8 cellular contexts compared by ENCODE assay signal in the genomic region with DNA sequence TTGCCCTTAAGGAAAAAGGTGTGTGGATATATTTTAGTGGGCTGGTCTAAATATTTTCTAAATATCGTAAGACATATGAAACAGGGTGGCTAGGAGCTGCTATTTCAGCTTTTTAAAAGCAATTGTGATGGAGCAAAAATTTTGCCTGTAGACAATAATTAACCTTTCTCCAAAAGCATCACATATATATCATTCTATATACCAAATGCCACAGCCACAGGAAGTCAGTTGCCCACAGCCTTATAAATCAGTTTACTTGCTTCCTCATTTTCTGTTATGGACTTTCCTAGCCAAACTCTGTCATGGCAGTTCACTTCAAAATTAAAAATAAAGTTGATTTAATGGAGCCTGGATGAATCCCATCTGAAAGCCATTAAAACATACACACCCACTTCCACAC.
A peak's percentile ranks its signal among the peaks of the same experiment; 100 is the strongest.
DNase-seq lines count a peak whose midpoint lies in the region; ATAC-seq and TF ChIP-seq lines count a peak whose summit lies in the region.

No MANE protein-coding gene starts in this region.

- peak overlapping the region; percentile 74; the same call in 1 of the 2 replicates for H3K9ac ChIP-seq in IMR-90 (ENCODE audit: low read depth, low read length)

- CTCF ChIA-PET in IMR-90 (lab: Yijun Ruan, JAX), result interaction anchor here (0.7 kb wide), 1 partner anchor 1347 kb away, joined by 3 read pairs; no protein-coding TSS in a partner anchor

- peak overlapping the region; percentile 96 for H2BK5ac ChIP-seq in IMR-90 (ENCODE audit: low read depth, low read length, poor library complexity, severe bottlenecking)

- peak overlapping the region; percentile 95; the same call in 1 of the 2 replicates for H3K4ac ChIP-seq in IMR-90 (ENCODE audit: low read depth, low read length)

- H3K79me1 ChIP-seq in IMR-90 (ENCODE audit: low read depth in 1 of 2, low read length in 2 of 2), result peaks cover 21 to 47% of the 10 kb centered on the region in 2 experiments

- H4K5ac ChIP-seq in IMR-90 (ENCODE audit: low read depth, low read length), result no peak overlapping the region

- TSS peak; percentile 87 for BruUV-seq in IMR-90 (replicated peaks; lab: Mats Ljungman, UMichigan)

- dilution Hi-C loops in IMR-90 (cut with HindIII; ENCODE audit: low sequenced_read_pairs, unreplicated experiment), result no loop called here

- H3K4me3 ChIP-seq in CD4-positive, CD25-positive, alpha-beta regulatory T cell (ENCODE audit: low read depth, low read length), result peak overlapping the region; percentile 60
- H3K4me3 ChIP-seq in IMR-90 (ENCODE audit: insufficient read depth, low read depth, low read length) (no peak overlapping the region; the same call in 1 of the 2 replicates), astrocyte of the spinal cord (ENCODE audit: low read depth, low read length) (peak overlapping the region; percentile 8)

- ATAC-seq in CD4-positive, CD25-positive, alpha-beta regulatory T cell (ENCODE audit: low read depth in 2 of 2), result no peak
- ATAC-seq in GM21390 (IDR thresholded peaks at IDR 0.05; ENCODE audit: unreplicated experiment) (peak; percentile 52), IMR-90 (ENCODE audit: low read depth) (no peak)

- peaks cover 0 to 2% (median 0%) of the 10 kb centered on the region in 7 donors for H3K9me3 Mint-ChIP-seq in CD4-positive, CD25-positive, alpha-beta regulatory T cell
- H3K9me3 Mint-ChIP-seq in osteocyte (ENCODE audit: unreplicated experiment), result no peaks in the 10 kb centered on the region

- in situ Hi-C loops in IMR-90 (cut with MboI; ENCODE audit: low sequenced_read_pairs), result loop anchor here (5.0 kb wide), 3 partner anchors 95 to 180 kb away; a partner anchor contains a TSS
- in situ Hi-C loops in astrocyte of the spinal cord (cut with HindIII; ENCODE audit: low sequenced_read_pairs), result no loop called here

- TF ChIP-seq POLR2A in IMR-90 (IDR thresholded peaks at IDR 0.05; ENCODE audit: low read depth, low read length), result no peak

- H3K36me3 ChIP-seq in CD4-positive, CD25-positive, alpha-beta regulatory T cell (ENCODE audit: control insufficient read depth, insufficient read depth, low read length), result no peaks in the 10 kb centered on the region
- no peaks in the 10 kb centered on the region for H3K36me3 ChIP-seq in IMR-90 (ENCODE audit: control insufficient read depth, insufficient read depth, low read length)

- H3K18ac ChIP-seq in IMR-90 (ENCODE audit: low read depth, low read length), result peak overlapping the region; percentile 88; the same call in 1 of the 2 replicates

- no peaks in the 10 kb centered on the region for H3K27me3 Mint-ChIP-seq in CD4-positive, CD25-positive, alpha-beta regulatory T cell
- no peaks in the 10 kb centered on the region for H3K27me3 Mint-ChIP-seq in osteocyte (ENCODE audit: unreplicated experiment)

- TF ChIP-seq CTCF in IMR-90 (conservative IDR thresholded peaks at IDR 0.05; ENCODE audit: low read depth, low read length) (no peak), astrocyte of the spinal cord (IDR thresholded peaks at IDR 0.05; ENCODE audit: low read depth, low read length) (no peak), osteocyte (IDR thresholded peaks at IDR 0.05) (no peak)

- peaks cover 10 to 20% (median 15%) of the 10 kb centered on the region in 4 donors for H3K4me1 Mint-ChIP-seq in CD4-positive, CD25-positive, alpha-beta regulatory T cell
- H3K4me1 Mint-ChIP-seq in osteocyte (ENCODE audit: unreplicated experiment), result peaks cover 25% of the 10 kb centered on the region

- no peaks in the 10 kb centered on the region for H3K9me3 ChIP-seq in CD4-positive, CD25-positive, alpha-beta regulatory T cell (ENCODE audit: control insufficient read depth in 2 of 2, low read length in 2 of 2)
- H3K9me3 ChIP-seq in IMR-90 (ENCODE audit: control insufficient read depth, insufficient read depth, low read length), result no peaks in the 10 kb centered on the region

- no peak overlapping the region for H2AK5ac ChIP-seq in IMR-90 (ENCODE audit: low read depth, low read length)

- H3K23ac ChIP-seq in IMR-90 (ENCODE audit: low read depth, low read length), result peak overlapping the region; percentile 97

- no peaks in the 10 kb centered on the region for H3K36me3 Mint-ChIP-seq in CD4-positive, CD25-positive, alpha-beta regulatory T cell
- H3K36me3 Mint-ChIP-seq in osteocyte (ENCODE audit: unreplicated experiment), result no peaks in the 10 kb centered on the region

- peaks cover 7% of the 10 kb centered on the region for H3K4me1 ChIP-seq in CD4-positive, CD25-positive, alpha-beta regulatory T cell (ENCODE audit: control insufficient read depth, insufficient read depth, low read length, poor library complexity, severe bottlenecking)
- H3K4me1 ChIP-seq in IMR-90 (ENCODE audit: control insufficient read depth, insufficient read depth, low read length), result peaks cover 13% of the 10 kb centered on the region

- no peak overlapping the region for H2AK9ac ChIP-seq in IMR-90 (replicated peaks; ENCODE audit: low read depth, low read length, poor library complexity)

- peak overlapping the region; percentile 83; the same call in 1 of the 2 replicates for H4K91ac ChIP-seq in IMR-90 (ENCODE audit: insufficient read depth, low read depth, low read length)

- no peak overlapping the region for H3K27ac ChIP-seq in CD4-positive, CD25-positive, alpha-beta regulatory T cell (ENCODE audit: insufficient read depth, low read length, poor library complexity, severe bottlenecking)
- peak overlapping the region; percentile 79 for H3K27ac ChIP-seq in IMR-90 (ENCODE audit: insufficient read depth, low read length)

- no peak overlapping the region for H2AFZ ChIP-seq in IMR-90 (replicated peaks; ENCODE audit: low read length, poor library complexity)

- H3K9me1 ChIP-seq in IMR-90 (ENCODE audit: insufficient read depth, low read length), result peaks cover 3% of the 10 kb centered on the region

- H3K56ac ChIP-seq in IMR-90 (ENCODE audit: extremely low read depth, insufficient read depth, low read length), result peak overlapping the region; percentile 87

- no peaks in the 10 kb centered on the region for H3K27me3 ChIP-seq in CD4-positive, CD25-positive, alpha-beta regulatory T cell (ENCODE audit: control insufficient read depth, insufficient read depth, low read length)
- H3K27me3 ChIP-seq in IMR-90 (ENCODE audit: control insufficient read depth, insufficient read depth, low read length), result no peaks in the 10 kb centered on the region

- no peak for TF ChIP-seq RAD21 in IMR-90 (IDR thresholded peaks at IDR 0.05; ENCODE audit: low read length)

- peak overlapping the region; percentile 8 to 95; a peak in 3 of 4 replicates for H4K8ac ChIP-seq in IMR-90 (ENCODE audit: low read depth in 2 of 2, low read length in 2 of 2)

- H3K27ac Mint-ChIP-seq in CD4-positive, CD25-positive, alpha-beta regulatory T cell, result peak overlapping the region in 2 of 3 donors; percentile 26 to 63
- peak overlapping the region; percentile 94 for H3K27ac Mint-ChIP-seq in osteocyte (ENCODE audit: unreplicated experiment)

- H2BK15ac ChIP-seq in IMR-90 (ENCODE audit: low read depth, low read length), result peak overlapping the region; percentile 68; the same call in 2 of the 3 replicates

- H2BK20ac ChIP-seq in IMR-90 (ENCODE audit: low read depth, low read length), result peak overlapping the region; percentile 93

- no CpG with 5 or more reads among the region's 1 CpG for WGBS in IMR-90 (ENCODE audit: extremely low coverage in 2 of 2, insufficient read length in 1 of 2), 2 experiments

- peak overlapping the region in 2 of 4 donors; percentile 45 to 47 for H3K4me3 Mint-ChIP-seq in CD4-positive, CD25-positive, alpha-beta regulatory T cell
- peak overlapping the region; percentile 62 for H3K4me3 Mint-ChIP-seq in osteocyte (ENCODE audit: unreplicated experiment)

- peak overlapping the region; percentile 86; the same call in 1 of the 2 replicates for H3K4me2 ChIP-seq in IMR-90 (ENCODE audit: low read depth, low read length)

- intact Hi-C loops in IMR-90 (cut with micrococcal nuclease), result loop anchor here (1.0 to 10.0 kb wide), 2 partner anchors 100 to 772 kb away; no protein-coding TSS in a partner anchor

- DNase-seq in CD4-positive, CD25-positive, alpha-beta regulatory T cell, result peak in 1 of 3 donors; percentile 17
- DNase-seq in IMR-90 (no peak), astrocyte of the spinal cord (ENCODE audit: low read depth, low spot score) (no peak), osteocyte (ENCODE audit: extremely low spot score, unreplicated experiment) (no peak), NCI-H2081 (lab: John Stamatoyannopoulos, UW) (no peak), HCEC 1CT (no peak), middle frontal gyrus (ENCODE audit: extremely low spot score, low spot score) (no peak)

- POLR2A ChIA-PET in IMR-90 (lab: Charles Lee; ENCODE audit: unreplicated experiment), result interaction anchor here (0.6 kb wide), 1 partner anchor 134 kb away, joined by 8 read pairs; no protein-coding TSS in a partner anchor

- no peaks in the 10 kb centered on the region for H4K20me1 ChIP-seq in IMR-90 (ENCODE audit: insufficient read depth, low read length)

- H3K14ac ChIP-seq in IMR-90 (replicated peaks; ENCODE audit: low read depth, low read length), result peak overlapping the region; percentile 96

- peak overlapping the region; percentile 97 for H2BK120ac ChIP-seq in IMR-90 (ENCODE audit: low read depth, low read length)

TF ChIP-seq in IMR-90, 13 proteins besides CTCF, POLR2A, EP300 and RAD21:
- TF ChIP-seq CEBPB (IDR thresholded peaks at IDR 0.05; ENCODE audit: low read depth, low read length) (no peak), MAFK (IDR thresholded peaks at IDR 0.05; ENCODE audit: low read depth, low read length) (no peak), SMC3 (IDR thresholded peaks at IDR 0.05; ENCODE audit: low read depth, low read length) (no peak)
